ENCODE assay signal across 8 cellular contexts in the genomic region with DNA sequence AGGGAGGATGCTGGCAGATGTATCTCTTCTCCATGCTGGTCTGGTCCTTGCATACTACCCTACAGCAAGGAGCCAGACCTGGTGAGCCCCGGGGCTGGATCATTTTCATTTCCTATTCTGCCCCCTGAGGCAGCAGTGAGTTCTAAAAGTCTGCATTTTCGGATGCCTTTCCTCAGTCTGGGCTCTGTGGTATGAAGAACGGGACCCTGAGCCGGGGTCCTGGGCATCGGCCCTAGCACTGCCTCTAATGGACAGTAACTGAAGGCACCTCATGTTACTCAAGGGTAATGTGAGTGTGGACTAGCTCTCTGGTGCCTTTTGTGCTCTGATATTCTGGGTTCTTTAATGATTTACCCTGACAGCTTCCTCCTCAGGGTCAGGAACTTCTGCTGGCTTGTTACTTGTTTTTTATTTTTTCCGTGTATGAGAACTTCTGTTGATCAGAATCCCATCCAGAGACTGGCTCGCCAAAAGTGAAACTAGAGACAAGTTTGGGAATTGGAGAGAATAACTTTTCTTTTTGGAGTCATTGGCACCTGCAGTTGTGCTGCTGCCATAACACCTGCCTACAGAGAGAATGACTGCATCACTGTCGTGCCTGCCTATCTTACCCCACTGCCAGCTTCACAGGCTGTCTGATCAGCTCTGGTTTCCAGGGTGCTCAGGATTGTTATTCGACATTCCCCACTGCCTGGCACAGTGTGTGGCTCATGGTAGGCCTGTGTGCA.
DNase-seq lines count a peak whose midpoint lies in the region; ATAC-seq, FAIRE-seq and TF ChIP-seq lines count a peak whose summit lies in the region.

No MANE protein-coding gene starts in this region.

- no peak overlapping the region for H3K4me3 ChIP-seq in HepG2 (replicated peaks in 1 of 3; ENCODE audit: insufficient read depth in 1 of 3, low read depth in 2 of 3, low read length in 3 of 3)

- no peaks in the 10 kb centered on the region for H3K9me3 ChIP-seq in HepG2 (ENCODE audit: low read length)

- TF ChIP-seq POLR2A in HepG2 (IDR thresholded peaks at IDR 0.05; ENCODE audit: insufficient read depth in 1 of 2, low read depth in 2 of 2, low read length in 2 of 2): no peak

- TF ChIP-seq EP300 in HepG2 (IDR thresholded peaks at IDR 0.05; ENCODE audit: low read depth in 2 of 2, low read length in 2 of 2) (no peak), HepG2 (CRISPR knock-in tag; IDR thresholded peaks at IDR 0.05; ENCODE audit: borderline replicate concordance) (no peak)

- intact Hi-C loops in activated CD8-positive, alpha-beta T cell treated with anti-CD3 and anti-CD28 coated beads for 36 hours (cut with micrococcal nuclease): loop anchor here (2.0 kb wide), 1 partner anchor 31 kb away; no protein-coding TSS in a partner anchor
- intact Hi-C loops in HepG2 (cut with micrococcal nuclease; ENCODE audit: unreplicated experiment): no loop called here

- no peaks in the 10 kb centered on the region for H3K27me3 ChIP-seq in HepG2 (ENCODE audit: control insufficient read depth in 1 of 2, insufficient read depth in 2 of 2, low read length in 2 of 2)

- POLR2A ChIA-PET in activated CD8-positive, alpha-beta T cell treated with anti-CD3 and anti-CD28 coated beads for 36 hours (lab: Charles Lee): interaction anchor here (0.8 to 3.7 kb wide), 9 partner anchors 8 to 94 kb away, joined by 3 to 29 read pairs (median 6); no protein-coding TSS in a partner anchor
- POLR2A ChIA-PET in HepG2 (lab: Yijun Ruan, JAX): interaction anchor here (0.8 to 1.2 kb wide), 3 partner anchors 9 to 62 kb away, joined by 3 to 4 read pairs (median 4); a partner anchor contains a TSS

- H3K9ac ChIP-seq in HepG2 (ENCODE audit: insufficient read depth, low read depth, low read length): no peak overlapping the region

- H3K4me2 ChIP-seq in HepG2 (ENCODE audit: low read depth, low read length): peak overlapping the region; percentile 21; the same call in 1 of the 2 replicates

- H3K4me1 ChIP-seq in HepG2 (ENCODE audit: insufficient read depth, low read length): peaks cover 29% of the 10 kb centered on the region

- DNase-seq in activated naive CD4-positive, alpha-beta T cell treated with anti-CD3 and anti-CD28 coated beads, Interleukin-2, amount 10 ng/mL, durations not matched to agents 7 days and 5 days: no peak
- DNase-seq in activated naive CD4-positive, alpha-beta T cell treated with anti-CD3 and anti-CD28 coated beads, Interleukin-2, amount 50 U/mL, for 16 hours: no peak
- DNase-seq in activated CD8-positive, alpha-beta T cell treated with anti-CD3 and anti-CD28 coated beads for 36 hours: peak; percentile 36
- DNase-seq in HepG2 (ENCODE audit: low spot score) (no peak), urothelium cell line (ENCODE audit: low spot score) (no peak), NCI-H187 (lab: John Stamatoyannopoulos, UW) (no peak), medulla oblongata (ENCODE audit: extremely low spot score) (no peak)
- DNase-seq in activated effector memory CD4-positive, alpha-beta T cell treated with anti-CD3 and anti-CD28 coated beads, Interleukin-2, amount 50 U/mL, for 16 hours: no peak

- H3K27me3 Mint-ChIP-seq in activated naive CD4-positive, alpha-beta T cell treated with anti-CD3 and anti-CD28 coated beads, Interleukin-2, amount 10 ng/mL, durations not matched to agents 7 days and 5 days: no peaks in the 10 kb centered on the region
- H3K27me3 Mint-ChIP-seq in activated CD8-positive, alpha-beta T cell treated with anti-CD3 and anti-CD28 coated beads for 36 hours: no peaks in the 10 kb centered on the region

- H3K4me3 Mint-ChIP-seq in activated naive CD4-positive, alpha-beta T cell treated with anti-CD3 and anti-CD28 coated beads, Interleukin-2, amount 10 ng/mL, durations not matched to agents 7 days and 5 days: peak overlapping the region; percentile 27
- peak overlapping the region; percentile 17 for H3K4me3 Mint-ChIP-seq in activated CD8-positive, alpha-beta T cell treated with anti-CD3 and anti-CD28 coated beads for 36 hours

- peak overlapping the region; percentile 91 for H3K27ac Mint-ChIP-seq in activated naive CD4-positive, alpha-beta T cell treated with anti-CD3 and anti-CD28 coated beads, Interleukin-2, amount 10 ng/mL, durations not matched to agents 7 days and 5 days
- peak overlapping the region; percentile 95 for H3K27ac Mint-ChIP-seq in activated CD8-positive, alpha-beta T cell treated with anti-CD3 and anti-CD28 coated beads for 36 hours

- peaks cover 87% of the 10 kb centered on the region for H3K4me1 Mint-ChIP-seq in activated naive CD4-positive, alpha-beta T cell treated with anti-CD3 and anti-CD28 coated beads, Interleukin-2, amount 10 ng/mL, durations not matched to agents 7 days and 5 days
- peaks cover 84% of the 10 kb centered on the region for H3K4me1 Mint-ChIP-seq in activated CD8-positive, alpha-beta T cell treated with anti-CD3 and anti-CD28 coated beads for 36 hours (ENCODE audit: low read depth)

- CTCF ChIA-PET in activated naive CD4-positive, alpha-beta T cell treated with anti-CD3 and anti-CD28 coated beads, Interleukin-2, amount 10 ng/mL, durations not matched to agents 7 days and 5 days (lab: Charles Lee): interaction anchor here (0.7 to 3.4 kb wide), 12 partner anchors 11 to 69 kb away, joined by 3 to 18 read pairs (median 4); no protein-coding TSS in a partner anchor
- CTCF ChIA-PET in activated CD8-positive, alpha-beta T cell treated with anti-CD3 and anti-CD28 coated beads for 36 hours (lab: Charles Lee): interaction anchor here (1.3 to 3.0 kb wide), 10 partner anchors 11 to 68 kb away, joined by 4 to 12 read pairs (median 6); no protein-coding TSS in a partner anchor
- CTCF ChIA-PET in HepG2 (lab: Yijun Ruan, JAX; ENCODE audit: low intra/inter-chr PET ratio, low total read pairs): no interaction called here

- ATAC-seq in activated CD8-positive, alpha-beta T cell treated with anti-CD3 and anti-CD28 coated beads for 36 hours: no peak
- peak; percentile 92 for ATAC-seq in HepG2

- WGBS in HepG2 (ENCODE audit: low lambda C conversion rate): 68% methylated on average over 6 of the region's 9 CpGs

- TF ChIP-seq RAD21 in HepG2 (CRISPR knock-in tag; IDR thresholded peaks at IDR 0.05): no peak

- no peaks in the 10 kb centered on the region; a peak in 1 of 5 replicates for H3K36me3 ChIP-seq in HepG2 (replicated peaks in 1 of 2; ENCODE audit: control insufficient read depth in 1 of 2, insufficient read depth in 2 of 2, low read length in 2 of 2)

- peak overlapping the region; percentile 5 for H3K27ac ChIP-seq in HepG2 (ENCODE audit: extremely low read length, insufficient read depth, low read length)

- H3K79me2 ChIP-seq in HepG2 (ENCODE audit: insufficient read depth, low read length): peaks cover 2% of the 10 kb centered on the region

- no TSS peak for BruUV-seq in HepG2 (replicated peaks; lab: Mats Ljungman, UMichigan)

- FAIRE-seq in HepG2 (lab: Jason Lieb, UNC): no peak
- peak; percentile 81 for FAIRE-seq in urothelium cell line (lab: Jason Lieb, UNC)

- H2AFZ ChIP-seq in HepG2 (ENCODE audit: low read length): no peak overlapping the region

- peaks cover 2% of the 10 kb centered on the region for H3K9me3 Mint-ChIP-seq in activated naive CD4-positive, alpha-beta T cell treated with anti-CD3 and anti-CD28 coated beads, Interleukin-2, amount 10 ng/mL, durations not matched to agents 7 days and 5 days
- H3K9me3 Mint-ChIP-seq in activated CD8-positive, alpha-beta T cell treated with anti-CD3 and anti-CD28 coated beads for 36 hours: no peaks in the 10 kb centered on the region

- TF ChIP-seq CTCF in activated CD8-positive, alpha-beta T cell treated with anti-CD3 and anti-CD28 coated beads for 36 hours (IDR thresholded peaks at IDR 0.05): no peak
- TF ChIP-seq CTCF in HepG2 (CRISPR knock-in tag; IDR thresholded peaks at IDR 0.05): no peak

- in situ Hi-C loops in HepG2 (cut with HindIII; ENCODE audit: extremely low pct_ligation_motif_present, low pct_unique_long_range_greater_than_20kb): no loop called here

- H4K20me1 ChIP-seq in HepG2 (ENCODE audit: insufficient read depth, low read length): no peaks in the 10 kb centered on the region

- peaks cover 34% of the 10 kb centered on the region for H3K36me3 Mint-ChIP-seq in activated naive CD4-positive, alpha-beta T cell treated with anti-CD3 and anti-CD28 coated beads, Interleukin-2, amount 10 ng/mL, durations not matched to agents 7 days and 5 days
- peaks cover 36% of the 10 kb centered on the region for H3K36me3 Mint-ChIP-seq in activated CD8-positive, alpha-beta T cell treated with anti-CD3 and anti-CD28 coated beads for 36 hours (ENCODE audit: low read depth)

TF ChIP-seq in HepG2, 621 proteins besides CTCF, POLR2A, EP300 and RAD21 (continues in another document):
- TF ChIP-seq STAG1 (CRISPR knock-in tag; IDR thresholded peaks at IDR 0.05) (peak; percentile 15; the same call in 1 of the 2 replicates), ZZZ3 (CRISPR knock-in tag; IDR thresholded peaks at IDR 0.05; ENCODE audit: borderline replicate concordance) (no peak), FOXJ3 (CRISPR knock-in tag; IDR thresholded peaks at IDR 0.05; ENCODE audit: borderline replicate concordance) (no peak), ZNF598 (CRISPR knock-in tag; IDR thresholded peaks at IDR 0.05; ENCODE audit: borderline replicate concordance) (0 out of 2 replicates have a peak, but pooled peaks have one; percentile 24)
- TF ChIP-seq, protein P1, sequence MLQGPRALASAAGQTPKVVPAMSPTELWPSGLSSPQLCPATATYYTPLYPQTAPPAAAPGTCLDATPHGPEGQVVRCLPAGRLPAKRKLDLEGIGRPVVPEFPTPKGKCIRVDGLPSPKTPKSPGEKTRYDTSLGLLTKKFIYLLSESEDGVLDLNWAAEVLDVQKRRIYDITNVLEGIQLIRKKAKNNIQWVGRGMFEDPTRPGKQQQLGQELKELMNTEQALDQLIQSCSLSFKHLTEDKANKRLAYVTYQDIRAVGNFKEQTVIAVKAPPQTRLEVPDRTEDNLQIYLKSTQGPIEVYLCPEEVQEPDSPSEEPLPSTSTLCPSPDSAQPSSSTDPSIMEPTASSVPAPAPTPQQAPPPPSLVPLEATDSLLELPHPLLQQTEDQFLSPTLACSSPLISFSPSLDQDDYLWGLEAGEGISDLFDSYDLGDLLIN (CRISPR knock-in tag; IDR thresholded peaks at IDR 0.05; ENCODE audit: borderline replicate concordance): no peak
- TF ChIP-seq, protein P2, sequence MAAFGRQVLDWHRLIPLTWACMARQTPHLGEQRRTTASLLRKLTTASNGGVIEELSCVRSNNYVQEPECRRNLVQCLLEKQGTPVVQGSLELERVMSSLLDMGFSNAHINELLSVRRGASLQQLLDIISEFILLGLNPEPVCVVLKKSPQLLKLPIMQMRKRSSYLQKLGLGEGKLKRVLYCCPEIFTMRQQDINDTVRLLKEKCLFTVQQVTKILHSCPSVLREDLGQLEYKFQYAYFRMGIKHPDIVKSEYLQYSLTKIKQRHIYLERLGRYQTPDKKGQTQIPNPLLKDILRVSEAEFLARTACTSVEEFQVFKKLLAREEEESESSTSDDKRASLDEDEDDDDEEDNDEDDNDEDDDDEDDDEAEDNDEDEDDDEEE (CRISPR knock-in tag; IDR thresholded peaks at IDR 0.05): 0 out of 2 replicates have a peak, but pooled peaks have one; percentile 31
